ENCODE assay signal across 19 cellular contexts in genomic region chr9:76877961-76878360, GRCh38. TPM values are rescaled to one million over a fixed set of nuclear protein-coding genes. Genes with fewer than 3 reads are reported as not detected.
DNase-seq lines count a peak whose midpoint lies in the region; ATAC-seq and TF ChIP-seq lines count a peak whose summit lies in the region.
"Had no signal": no experiment of that assay in that cellular context is flagged by ENCODE, and none has a peak within 500 bp of the region (broad histone marks: within the 10 kb centered on the region; RNA-seq: fewer than 3 reads in every experiment).

No MANE protein-coding gene starts in this region.

- H3K27me3 ChIP-seq in esophagus squamous epithelium = no peaks in the 10 kb centered on the region
- no peaks in the 10 kb centered on the region for H3K27me3 ChIP-seq in rectal smooth muscle tissue (ENCODE audit: control insufficient read depth, insufficient read depth, low read length)
- H3K27me3 ChIP-seq in transverse colon = no peaks in the 10 kb centered on the region
- no peaks in the 10 kb centered on the region for H3K27me3 ChIP-seq in CD8-positive, alpha-beta memory T cell (ENCODE audit: insufficient read depth, low read length, poor library complexity, severe bottlenecking)
- H3K27me3 ChIP-seq: BE2C had no signal

- H3K27ac ChIP-seq in esophagus squamous epithelium (peak overlapping the region in 3 of 4 donors; percentile 77 to 82 (median 81)), rectal smooth muscle tissue (ENCODE audit: low read depth, low read length) (peak overlapping the region; percentile 54), transverse colon (peak overlapping the region in 3 of 4 donors; percentile 61 to 79 (median 68))
- no peak overlapping the region for H3K27ac ChIP-seq in CD8-positive, alpha-beta memory T cell (ENCODE audit: low read depth, low read length)

- no peak for TF ChIP-seq EP300 in transverse colon (IDR thresholded peaks at IDR 0.05; ENCODE audit: low read depth)

- H3K9me3 Mint-ChIP-seq in HFFc6 = no peaks in the 10 kb centered on the region
- no peaks in the 10 kb centered on the region for H3K9me3 Mint-ChIP-seq in CD8-positive, alpha-beta memory T cell
- H3K9me3 Mint-ChIP-seq: CD8-positive, alpha-beta T cell; IgD-negative memory B cell had no signal

- intact Hi-C loops in esophagus squamous epithelium (cut with DNase I) (no loop called here), transverse colon (cut with DNase I; ENCODE audit: low total_unique reads) (no loop called here)

- no peaks in the 10 kb centered on the region for H3K36me3 Mint-ChIP-seq in HFFc6 (ENCODE audit: low read depth)
- H3K36me3 Mint-ChIP-seq in CD8-positive, alpha-beta memory T cell = no peaks in the 10 kb centered on the region
- H3K36me3 Mint-ChIP-seq: CD8-positive, alpha-beta T cell; IgD-negative memory B cell had no signal

- H3K4me3 ChIP-seq in esophagus squamous epithelium (no peak overlapping the region), rectal smooth muscle tissue (ENCODE audit: low read length) (no peak overlapping the region), transverse colon (no peak overlapping the region)
- no peak overlapping the region for H3K4me3 ChIP-seq in CD8-positive, alpha-beta memory T cell (ENCODE audit: low read length)

- TF ChIP-seq POLR2A in esophagus squamous epithelium (IDR thresholded peaks at IDR 0.05) (no peak), transverse colon (IDR thresholded peaks at IDR 0.05) (no peak)

- H3K36me3 ChIP-seq in esophagus squamous epithelium (no peaks in the 10 kb centered on the region), rectal smooth muscle tissue (ENCODE audit: control insufficient read depth, insufficient read depth, low read length) (no peaks in the 10 kb centered on the region), transverse colon (no peaks in the 10 kb centered on the region)
- H3K36me3 ChIP-seq in CD8-positive, alpha-beta memory T cell (ENCODE audit: insufficient read depth, low read length) = no peaks in the 10 kb centered on the region
- H3K36me3 ChIP-seq: BE2C had no signal

- no peak for DNase-seq in HFFc6
- no peak for DNase-seq in esophagus squamous epithelium (lab: John Stamatoyannopoulos, UW)
- no peak for DNase-seq in transverse colon
- no peak for DNase-seq in pons (ENCODE audit: low spot score)
- DNase-seq in CD8-positive, alpha-beta memory T cell = no peak
- no peak for DNase-seq in T-helper 9 cell
- DNase-seq: BE2C; CD8-positive, alpha-beta T cell; H7; MV-4-11; NCI-H1417 treated with DMSO at 0.1 percent for 48 hours; NCI-H2029; NCI-H2171 treated with DMSO at 0.1 percent for 48 hours; NCI-H524; OCI-M1; RPMI8226 had no signal

- H3K4me1 Mint-ChIP-seq in HFFc6 (ENCODE audit: low read depth) = peaks cover 41% of the 10 kb centered on the region
- no peaks in the 10 kb centered on the region for H3K4me1 Mint-ChIP-seq in CD8-positive, alpha-beta memory T cell

- no peaks in the 10 kb centered on the region for H3K9me3 ChIP-seq in esophagus squamous epithelium
- no peaks in the 10 kb centered on the region for H3K9me3 ChIP-seq in transverse colon
- no peaks in the 10 kb centered on the region for H3K9me3 ChIP-seq in CD8-positive, alpha-beta memory T cell (ENCODE audit: low read length)
- H3K9me3 ChIP-seq: BE2C had no signal

- no peak overlapping the region for H3K27ac Mint-ChIP-seq in HFFc6
- H3K27ac Mint-ChIP-seq in CD8-positive, alpha-beta memory T cell = no peak overlapping the region
- H3K27ac Mint-ChIP-seq: CD8-positive, alpha-beta T cell; IgD-negative memory B cell had no signal

- POLR2A ChIA-PET in CD8-positive, alpha-beta memory T cell (lab: Charles Lee) = no interaction called here

- peaks cover 1% of the 10 kb centered on the region; the same call in 1 of the 2 replicates for H3K27me3 Mint-ChIP-seq in HFFc6 (ENCODE audit: insufficient read depth)
- H3K27me3 Mint-ChIP-seq in CD8-positive, alpha-beta memory T cell = peaks cover 4 to 7% of the 10 kb centered on the region in 2 donors

- in situ Hi-C loops in transverse colon (cut with MboI; ENCODE audit: low pct_ligation_motif_present in 1 of 4, low pct_unique_long_range_greater_than_20kb in 1 of 4, low sequenced_read_pairs in 3 of 4) = no loop called here

- ATAC-seq in GM19467 (IDR thresholded peaks at IDR 0.05; ENCODE audit: unreplicated experiment) = no peak
- ATAC-seq: CD8-positive, alpha-beta T cell had no signal

- H3K4me1 ChIP-seq in esophagus squamous epithelium (peaks cover 0 to 4% (median 0%) of the 10 kb centered on the region in 3 donors), rectal smooth muscle tissue (ENCODE audit: control insufficient read depth, insufficient read depth, low read length) (peaks cover 27% of the 10 kb centered on the region), transverse colon (peaks cover 0 to 12% (median 3%) of the 10 kb centered on the region in 4 donors)
- H3K4me1 ChIP-seq in CD8-positive, alpha-beta memory T cell (ENCODE audit: insufficient read depth, low read length) = no peaks in the 10 kb centered on the region

- CTCF ChIA-PET in CD8-positive, alpha-beta memory T cell (lab: Charles Lee) = no interaction called here

- no peak overlapping the region for H3K4me3 Mint-ChIP-seq in HFFc6
- no peak overlapping the region for H3K4me3 Mint-ChIP-seq in CD8-positive, alpha-beta memory T cell
- H3K4me3 Mint-ChIP-seq: CD8-positive, alpha-beta T cell; IgD-negative memory B cell had no signal

- TF ChIP-seq CTCF in HFFc6 (IDR thresholded peaks at IDR 0.05) (0 out of 2 replicates have a peak, but pooled peaks have one; percentile 3), esophagus squamous epithelium (IDR thresholded peaks at IDR 0.05) (no peak), transverse colon (IDR thresholded peaks at IDR 0.05) (no peak)

- no peak overlapping the region for H3K9ac ChIP-seq in rectal smooth muscle tissue (ENCODE audit: low read length)

RNA-seq across cellular contexts. Expression of gene PRUNE2, which starts 28.0 kb away (rescaled TPM):
- under 1 TPM in 4 of 6 experiments, not detected in 2; 0.02 to 0.29 (median 0.16) TPM for total RNA-seq in HFFc6 (2021; fragmentation: NEBNext Ultra II Directional; extraction: Animal tissue kit (Norgen Biotek cat#: 25700))
- total RNA-seq in esophagus squamous epithelium (100 to 1,000 TPM in 1 of 4 donors, 10 to 100 TPM in 2, 1 to 10 TPM in 1; 9.9 to 126 (median 26.7) TPM), transverse colon (100 to 1,000 TPM in 1 of 4 donors, 10 to 100 TPM in 3; 67.6 to 105 (median 95.6) TPM)
- under 1 TPM; 0.48 to 0.53 TPM for total RNA-seq in CD8-positive, alpha-beta memory T cell
- polyA plus RNA-seq in CD8-positive, alpha-beta memory T cell = 0.21 TPM
- total RNA-seq: CD8-positive, alpha-beta T cell had no signal
- polyA plus RNA-seq: IgD-negative memory B cell had no signal

Comparison
In these comparisons a context has a peak if more than half of its experiments do, and no peak if none do; other contexts are left out.
1. RNA of gene PRUNE2, which starts 28.0 kb away (total RNA-seq): 67.6 to 105 TPM in transverse colon and 9.9 to 126 TPM in esophagus squamous epithelium; 0.48 to 0.53 TPM in CD8-positive, alpha-beta memory T cell and 0.02 to 0.29 TPM in HFFc6; every median in the first group is over 4 times any median in the second.